In genomic region chr19:7792701-7793100, GRCh38 we compare ENCODE assay signal across 18 cellular contexts. TPM values are rescaled to one million over a fixed set of nuclear protein-coding genes. Genes with fewer than 3 reads are reported as not detected.
"Had no signal": no experiment of that assay in that cellular context is flagged by ENCODE, and none has a peak within 500 bp of the region (broad histone marks: within the 10 kb centered on the region; RNA-seq: fewer than 3 reads in every experiment).

No MANE protein-coding gene starts in this region.

RNA-seq across cellular contexts. Expression of gene CLEC4M, which starts 29.7 kb away (rescaled TPM):
- total RNA-seq: activated CD4-positive, alpha-beta memory T cell treated with anti-CD3 and anti-CD28 coated beads for 36 hours; activated CD4-positive, alpha-beta T cell treated with anti-CD3 and anti-CD28 coated beads for 36 hours; activated CD4-positive, alpha-beta T cell treated with anti-CD3 and anti-CD28 coated beads, Interleukin-2, amount 10 ng/mL, durations not matched to agents 24 days and 14 days; activated CD8-positive, alpha-beta memory T cell treated with anti-CD3 and anti-CD28 coated beads for 36 hours; activated CD8-positive, alpha-beta memory T cell treated with anti-CD3 and anti-CD28 coated beads, Interleukin-2, amount 10 ng/mL, durations not matched to agents 7 days and 5 days; activated CD8-positive, alpha-beta T cell treated with anti-CD3 and anti-CD28 coated beads, Interleukin-2, amount 10 ng/mL, durations not matched to agents 7 days and 5 days; activated naive CD4-positive, alpha-beta T cell treated with anti-CD3 and anti-CD28 coated beads for 36 hours; activated naive CD8-positive, alpha-beta T cell treated with anti-CD3 and anti-CD28 coated beads for 36 hours; activated T-helper 1 cell treated with anti-CD3 and anti-CD28 coated beads, Interleukin-12 subunit alpha, Interleukin-12 subunit beta, Interleukin-2, Interleukin-4 antibody, amounts not matched to agents 30 ng/mL and 10 ng/mL and 1 ng/mL, durations not matched to agents 14 hours and 24 hours and 36 hours; activated T-helper 2 cell treated with anti-CD3 and anti-CD28 coated beads, Interferon-gamma antibody, Interleukin-2, Interleukin-4, amounts not matched to agents 10 μg/mL and 5 μg/mL and 100 μg/mL, durations not matched to agents 14 hours and 24 hours and 36 hours; aorta; body of pancreas; colonic mucosa; endodermal cell; esophagus muscularis mucosa; foreskin keratinocyte; gastrocnemius medialis had no signal
- polyA plus RNA-seq: foreskin keratinocyte had no signal

RNA-seq across cellular contexts. Expression of gene CD209, which starts 45.4 kb away (rescaled TPM):
- total RNA-seq: activated CD4-positive, alpha-beta memory T cell treated with anti-CD3 and anti-CD28 coated beads for 36 hours; activated CD4-positive, alpha-beta T cell treated with anti-CD3 and anti-CD28 coated beads for 36 hours; activated CD4-positive, alpha-beta T cell treated with anti-CD3 and anti-CD28 coated beads, Interleukin-2, amount 10 ng/mL, durations not matched to agents 24 days and 14 days; activated CD8-positive, alpha-beta memory T cell treated with anti-CD3 and anti-CD28 coated beads for 36 hours; activated CD8-positive, alpha-beta memory T cell treated with anti-CD3 and anti-CD28 coated beads, Interleukin-2, amount 10 ng/mL, durations not matched to agents 7 days and 5 days; activated CD8-positive, alpha-beta T cell treated with anti-CD3 and anti-CD28 coated beads, Interleukin-2, amount 10 ng/mL, durations not matched to agents 7 days and 5 days; activated naive CD4-positive, alpha-beta T cell treated with anti-CD3 and anti-CD28 coated beads for 36 hours; activated naive CD8-positive, alpha-beta T cell treated with anti-CD3 and anti-CD28 coated beads for 36 hours; activated T-helper 1 cell treated with anti-CD3 and anti-CD28 coated beads, Interleukin-12 subunit alpha, Interleukin-12 subunit beta, Interleukin-2, Interleukin-4 antibody, amounts not matched to agents 30 ng/mL and 10 ng/mL and 1 ng/mL, durations not matched to agents 14 hours and 24 hours and 36 hours; activated T-helper 2 cell treated with anti-CD3 and anti-CD28 coated beads, Interferon-gamma antibody, Interleukin-2, Interleukin-4, amounts not matched to agents 10 μg/mL and 5 μg/mL and 100 μg/mL, durations not matched to agents 14 hours and 24 hours and 36 hours; endodermal cell; foreskin keratinocyte; T-helper 17 cell had no signal
- polyA plus RNA-seq: foreskin keratinocyte had no signal
